In genomic region chr11:122668562-122669090, GRCh38 we compare ENCODE assay signal across 2 cellular contexts.
TF ChIP-seq lines count a peak whose summit lies in the region.

No MANE protein-coding gene starts in this region.

TF ChIP-seq in HepG2, 621 proteins besides CTCF, POLR2A, EP300 and RAD21:
- TF ChIP-seq FOSL2 (CRISPR knock-in tag; IDR thresholded peaks at IDR 0.05): peak; percentile 16; the same call in 1 of the 2 replicates
- no peak for TF ChIP-seq HHEX (CRISPR knock-in tag; IDR thresholded peaks at IDR 0.05)

TF ChIP-seq in endothelial cell of umbilical vein, 7 proteins besides CTCF, POLR2A, EP300 and RAD21:
- TF ChIP-seq FOS (IDR thresholded peaks at IDR 0.05; ENCODE audit: borderline replicate concordance, insufficient read depth, low read length): peak; percentile 36
- no peak for TF ChIP-seq MAX (IDR thresholded peaks at IDR 0.05; ENCODE audit: insufficient read depth, insufficient read length)
TF ChIP-seq in endothelial cell of umbilical vein: peak in this region for 1.
